In the genomic region with DNA sequence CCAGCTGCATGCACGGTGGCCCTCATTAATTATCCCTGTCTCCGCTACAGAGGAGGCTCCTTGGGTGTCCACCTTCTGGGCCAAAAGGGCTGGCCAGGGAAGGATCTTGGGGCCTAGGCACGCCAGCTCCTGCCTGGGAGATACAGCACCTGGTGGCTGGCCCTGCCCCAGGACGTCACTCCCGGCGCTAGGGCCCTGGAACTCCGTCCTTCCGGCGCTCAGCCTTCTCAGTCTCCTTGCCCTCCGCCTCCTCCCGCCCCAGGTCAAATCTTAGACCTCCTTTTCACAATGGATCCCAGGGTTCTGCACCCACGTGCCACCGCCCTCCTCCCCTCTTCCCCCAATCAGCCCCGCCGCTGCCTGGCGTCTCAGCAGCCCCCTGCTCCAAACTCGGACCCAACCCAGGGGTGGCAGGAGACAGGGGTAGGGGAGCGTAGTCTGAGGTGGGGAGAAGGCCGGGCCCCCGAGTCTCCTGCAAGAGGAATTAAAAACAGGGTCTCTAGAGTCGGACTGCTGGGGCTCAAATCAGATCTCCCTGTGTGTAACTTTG, we compare ENCODE assay signal across 8 cellular contexts. TPM values are rescaled to one million over a fixed set of nuclear protein-coding genes. Genes with fewer than 3 reads are reported as not detected.
A peak's percentile ranks its signal among the peaks of the same experiment; 100 is the strongest.
DNase-seq lines count a peak whose midpoint lies in the region; ATAC-seq, FAIRE-seq and TF ChIP-seq lines count a peak whose summit lies in the region.

No MANE protein-coding gene starts in this region.

- H3K4me3 Mint-ChIP-seq in WTC11 = peak overlapping the region; percentile 85

- peak overlapping the region; percentile 100 for H3K9ac ChIP-seq in Karpas-422 (ENCODE audit: low read length)
- peak overlapping the region; percentile 82 for H3K9ac ChIP-seq in kidney (ENCODE audit: low read length in 2 of 2)

- H4K20me1 ChIP-seq in Karpas-422 (ENCODE audit: insufficient read depth, low read depth, low read length) = peaks cover 53% of the 10 kb centered on the region

- H2AFZ ChIP-seq in Karpas-422 (ENCODE audit: low read length) = no peak overlapping the region

- ATAC-seq in GM21619 (IDR thresholded peaks at IDR 0.05; ENCODE audit: unreplicated experiment) (peak; percentile 53), WTC11 (peak; percentile 22), HG02970 (IDR thresholded peaks at IDR 0.05; ENCODE audit: low FRiP score, unreplicated experiment) (no peak)

- H3K4me1 ChIP-seq in Karpas-422 (ENCODE audit: low read length) = peaks cover 48% of the 10 kb centered on the region
- H3K4me1 ChIP-seq in kidney (ENCODE audit: control insufficient read depth in 1 of 2, insufficient read depth in 1 of 2, low read depth in 1 of 2, low read length in 2 of 2) = peaks cover 9 to 21% of the 10 kb centered on the region in 2 donors

- H3K9me3 Mint-ChIP-seq in WTC11 = no peaks in the 10 kb centered on the region

- no peaks in the 10 kb centered on the region for H3K9me3 ChIP-seq in Karpas-422 (ENCODE audit: low read length)
- H3K9me3 ChIP-seq in kidney (ENCODE audit: control insufficient read depth in 1 of 2, low read length in 2 of 2) = no peaks in the 10 kb centered on the region

- POLR2A ChIA-PET in WTC11 (lab: Charles Lee) = interaction anchor here (0.8 to 2.7 kb wide), 5 partner anchors 11 to 93 kb away, joined by 3 to 10 read pairs (median 4); partner anchors contain the start of gene DCP1A

- intact Hi-C loops in kidney (cut with DNase I) = no loop called here

- H3K4me2 ChIP-seq in Karpas-422 (ENCODE audit: low read depth, low read length, poor library complexity, severe bottlenecking) = peak overlapping the region; percentile 100

- H3K27ac Mint-ChIP-seq in WTC11 = peak overlapping the region; percentile 92

- peak; percentile 83 for DNase-seq in ELF-1 (ENCODE audit: low read depth, low spot score)
- peak; percentile 86 for DNase-seq in Karpas-422
- peak; percentile 69 for DNase-seq in WTC11 (ENCODE audit: low spot score)
- DNase-seq in cerebellar cortex (ENCODE audit: low spot score) = peak; percentile 81
- DNase-seq in kidney = peak; percentile 91
- peak; percentile 39 to 58 (median 42) for DNase-seq in stimulated activated CD4-positive, alpha-beta T cell treated with anti-CD3 and anti-CD28 coated beads, Interleukin-12 subunit alpha, Interleukin-12 subunit beta, amount 100 ng/mL, for 48 hours (ENCODE audit: low read depth in 2 of 3, low spot score in 1 of 3)

- no peak for FAIRE-seq in kidney (lab: Jason Lieb, UNC)

- peaks cover 9% of the 10 kb centered on the region for H3K36me3 Mint-ChIP-seq in WTC11

- CTCF ChIA-PET in WTC11 (lab: Charles Lee) = interaction anchor here (1.0 to 1.3 kb wide), 2 partner anchors 12 to 35 kb away, joined by 3 read pairs; no protein-coding TSS in a partner anchor

- H3K27ac ChIP-seq in Karpas-422 (ENCODE audit: low read length) (peak overlapping the region; percentile 87), kidney (ENCODE audit: low read depth in 2 of 2, low read length in 2 of 2) (peak overlapping the region; percentile 80 to 88)

- H3K36me3 ChIP-seq in Karpas-422 (ENCODE audit: insufficient read depth, low read length) (peaks cover 6% of the 10 kb centered on the region; the same call in 1 of the 2 replicates), kidney (ENCODE audit: control insufficient read depth in 1 of 2, insufficient read depth in 2 of 2, low read length in 2 of 2) (no peaks in the 10 kb centered on the region)

- no peaks in the 10 kb centered on the region for H3K27me3 ChIP-seq in Karpas-422 (ENCODE audit: low read length)

- peak overlapping the region; percentile 98 for H3K4me3 ChIP-seq in Karpas-422 (ENCODE audit: low read length)
- peak overlapping the region; percentile 81 to 84 for H3K4me3 ChIP-seq in kidney (ENCODE audit: low read length in 2 of 2)

- no peaks in the 10 kb centered on the region for H3K9me2 ChIP-seq in Karpas-422 (replicated peaks; ENCODE audit: insufficient read depth, low read length)

- peaks cover 9% of the 10 kb centered on the region; the same call in 1 of the 2 replicates for H3K27me3 Mint-ChIP-seq in WTC11 (ENCODE audit: low read depth)

- H3K79me2 ChIP-seq in Karpas-422 (ENCODE audit: low read length) = peaks cover 59% of the 10 kb centered on the region

- peaks cover 68% of the 10 kb centered on the region for H3K4me1 Mint-ChIP-seq in WTC11

- TF ChIP-seq CTCF in WTC11 (IDR thresholded peaks at IDR 0.05) (no peak), kidney (IDR thresholded peaks at IDR 0.05; ENCODE audit: borderline replicate concordance, extremely low read depth, insufficient read depth) (no peak)

TF ChIP-seq in WTC11, 78 proteins besides CTCF, POLR2A, EP300 and RAD21 (continues in another document):
- TF ChIP-seq RELA (CRISPR knock-in tag; IDR thresholded peaks at IDR 0.05; ENCODE audit: borderline replicate concordance) = no peak
- TF ChIP-seq JUN (CRISPR knock-in tag; IDR thresholded peaks at IDR 0.05) = 0 out of 2 replicates have a peak, but pooled peaks have one; percentile 9
- TF ChIP-seq SMAD4 (CRISPR knock-in tag; IDR thresholded peaks at IDR 0.05) = no peak
- TF ChIP-seq NFE2L1 (CRISPR knock-in tag; IDR thresholded peaks at IDR 0.05) = peak; percentile 17; the same call in 1 of the 2 replicates
- no peak for TF ChIP-seq ZNF396 (CRISPR knock-in tag; IDR thresholded peaks at IDR 0.05; ENCODE audit: borderline replicate concordance)
- no peak for TF ChIP-seq PRRX2 (CRISPR knock-in tag; IDR thresholded peaks at IDR 0.05)
- TF ChIP-seq USF2 (CRISPR knock-in tag; IDR thresholded peaks at IDR 0.05) = peak; percentile 65
- 0 out of 2 replicates have a peak, but pooled peaks have one; percentile 29 for TF ChIP-seq ZNF281 (CRISPR knock-in tag; IDR thresholded peaks at IDR 0.05)
- TF ChIP-seq, protein P1, sequence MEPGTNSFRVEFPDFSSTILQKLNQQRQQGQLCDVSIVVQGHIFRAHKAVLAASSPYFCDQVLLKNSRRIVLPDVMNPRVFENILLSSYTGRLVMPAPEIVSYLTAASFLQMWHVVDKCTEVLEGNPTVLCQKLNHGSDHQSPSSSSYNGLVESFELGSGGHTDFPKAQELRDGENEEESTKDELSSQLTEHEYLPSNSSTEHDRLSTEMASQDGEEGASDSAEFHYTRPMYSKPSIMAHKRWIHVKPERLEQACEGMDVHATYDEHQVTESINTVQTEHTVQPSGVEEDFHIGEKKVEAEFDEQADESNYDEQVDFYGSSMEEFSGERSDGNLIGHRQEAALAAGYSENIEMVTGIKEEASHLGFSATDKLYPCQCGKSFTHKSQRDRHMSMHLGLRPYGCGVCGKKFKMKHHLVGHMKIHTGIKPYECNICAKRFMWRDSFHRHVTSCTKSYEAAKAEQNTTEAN (CRISPR knock-in tag; IDR thresholded peaks at IDR 0.05) = peak; percentile 60; the same call in 1 of the 2 replicates
- TF ChIP-seq KAT7 (CRISPR knock-in tag; IDR thresholded peaks at IDR 0.05; ENCODE audit: borderline replicate concordance) = peak; percentile 25; the same call in 1 of the 2 replicates
- 0 out of 2 replicates have a peak, but pooled peaks have one; percentile 27 for TF ChIP-seq ZNF232 (CRISPR knock-in tag; IDR thresholded peaks at IDR 0.05)
- TF ChIP-seq SOX15 (CRISPR knock-in tag; IDR thresholded peaks at IDR 0.05) = no peak
- no peak for TF ChIP-seq NFYB (CRISPR knock-in tag; conservative IDR thresholded peaks at IDR 0.05; ENCODE audit: low read depth)
- TF ChIP-seq SMAD3 (CRISPR knock-in tag; IDR thresholded peaks at IDR 0.05; ENCODE audit: borderline replicate concordance) = no peak
- TF ChIP-seq TEAD1 (CRISPR knock-in tag; IDR thresholded peaks at IDR 0.05) = 0 out of 2 replicates have a peak, but pooled peaks have one; percentile 1
- TF ChIP-seq ZNF138 (CRISPR knock-in tag; conservative IDR thresholded peaks at IDR 0.05) = no peak

RNA-seq across cellular contexts. Expression of gene TKT, which starts 0.9 kb away (rescaled TPM):
- 377 and 455 TPM in 2 replicates for total RNA-seq in Karpas-422 (2014; rRNA removed; shearing (Covaris generic); ENCODE audit: low replicate concordance)
- 1,040 to 1,222 TPM (median 1,204 TPM) in 3 replicates for total RNA-seq in WTC11 (2021)
- total RNA-seq in kidney = 182 TPM
- 224 TPM for polyA plus RNA-seq in kidney (ENCODE audit: insufficient read depth, low read depth, low replicate concordance)
